Comparison of ENCODE assay signal across 8 cellular contexts in genomic region chr19:41353466-41354342, GRCh38. TPM values are rescaled to one million over a fixed set of nuclear protein-coding genes. Genes with fewer than 3 reads are reported as not detected.
A peak's percentile ranks its signal among the peaks of the same experiment; 100 is the strongest.
DNase-seq lines count a peak whose midpoint lies in the region; ATAC-seq and TF ChIP-seq lines count a peak whose summit lies in the region.

TSS of gene TGFB1 (minus strand) at chr19:41353922. CDS start at chr19:41353044, 878 bp downstream.

- peak within 1 kb of the TSS; percentile 92 for H3K4me3 ChIP-seq in OCI-LY3 (ENCODE audit: low read length)
- H3K4me3 ChIP-seq in mucosa of descending colon, result peak within 1 kb of the TSS; percentile 42

- H3K36me3 ChIP-seq in OCI-LY3 (replicated peaks; ENCODE audit: low read depth, low read length), result peaks cover 22% of the 10 kb centered on the region
- H3K36me3 ChIP-seq in mucosa of descending colon (ENCODE audit: low read depth), result no peaks in the 10 kb centered on the region

- peak; percentile 64 for DNase-seq in NCI-H2196 (lab: John Stamatoyannopoulos, UW; ENCODE audit: unreplicated experiment)
- DNase-seq in NCI-H2196 treated with DMSO at 0.1 percent for 48 hours (lab: John Stamatoyannopoulos, UW; ENCODE audit: unreplicated experiment), result no peak
- DNase-seq in activated CD8-positive, alpha-beta memory T cell treated with anti-CD3 and anti-CD28 coated beads, Interleukin-2, amount 50 U/mL, for 48 hours, result peak; percentile 94
- peak; percentile 98 for DNase-seq in epidermal melanocyte (ENCODE audit: insufficient read length, low spot score)
- peak; percentile 84 to 94 (median 90) for DNase-seq in mucosa of descending colon
- DNase-seq in stimulated activated CD8-positive, alpha-beta memory T cell treated with anti-CD3 and anti-CD28 coated beads, Interleukin-2, amount 100 ng/mL, for 1 hour (ENCODE audit: low read depth in 2 of 2), result peak; percentile 92 to 95

- H2AFZ ChIP-seq in OCI-LY3 (ENCODE audit: low read depth, low read length), result no peak within 1 kb of the TSS

- peaks cover 50% of the 10 kb centered on the region for H3K79me2 ChIP-seq in OCI-LY3 (ENCODE audit: low read length)

- H3K4me1 ChIP-seq in OCI-LY3 (ENCODE audit: low read length) (peaks cover 21% of the 10 kb centered on the region), mucosa of descending colon (ENCODE audit: low read depth) (peaks cover 20% of the 10 kb centered on the region)

- H3K27ac ChIP-seq in OCI-LY3 (ENCODE audit: low read length), result peak within 1 kb of the TSS; percentile 72

- TF ChIP-seq CTCF in OCI-LY3 (IDR thresholded peaks at IDR 0.05; ENCODE audit: low read depth, low read length) (peak; percentile 89), mucosa of descending colon (IDR thresholded peaks at IDR 0.05) (peak; percentile 89)

- H4K20me1 ChIP-seq in OCI-LY3 (ENCODE audit: insufficient read depth, low read length), result peaks cover 25% of the 10 kb centered on the region

- peak; percentile 25 for ATAC-seq in HG03108 (IDR thresholded peaks at IDR 0.05; ENCODE audit: unreplicated experiment)
- peak; percentile 80 for ATAC-seq in mucosa of descending colon

- peak within 1 kb of the TSS; percentile 98 for H3K9ac ChIP-seq in OCI-LY3 (ENCODE audit: low read length)

- intact Hi-C loops in mucosa of descending colon (cut with DNase I, micrococcal nuclease), result no loop called here

- H3K27me3 ChIP-seq in OCI-LY3 (ENCODE audit: low read depth, low read length), result no peaks in the 10 kb centered on the region

- H3K4me2 ChIP-seq in OCI-LY3 (ENCODE audit: low read length), result peak within 1 kb of the TSS; percentile 69

- H3K9me3 ChIP-seq in OCI-LY3 (ENCODE audit: insufficient read depth, low read length) (no peaks in the 10 kb centered on the region), mucosa of descending colon (no peaks in the 10 kb centered on the region)

RNA-seq across cellular contexts. Expression of gene TGFB1, which starts in this region (rescaled TPM):
- total RNA-seq in mucosa of descending colon, result 10 to 100 TPM in 2 of 3 donors, 1 to 10 TPM in 1; 8.2 to 39.6 (median 21.8) TPM
